Comparison of ENCODE assay signal across 12 cellular contexts in genomic region chr15:70327328-70328136, GRCh38.
DNase-seq lines count a peak whose midpoint lies in the region; ATAC-seq and TF ChIP-seq lines count a peak whose summit lies in the region.
"Had no signal": no experiment of that assay in that cellular context is flagged by ENCODE, and none has a peak within 500 bp of the region (broad histone marks: within the 10 kb centered on the region; RNA-seq: fewer than 3 reads in every experiment).

No MANE protein-coding gene starts in this region.

- H3K9me3 ChIP-seq in left ventricle myocardium inferior (replicated peaks), result peaks cover 5% of the 10 kb centered on the region
- H3K9me3 ChIP-seq in RWPE2 (ENCODE audit: severe bottlenecking), result no peaks in the 10 kb centered on the region
- no peaks in the 10 kb centered on the region for H3K9me3 ChIP-seq in aorta (ENCODE audit: control insufficient read depth, low read length)
- no peaks in the 10 kb centered on the region for H3K9me3 ChIP-seq in adrenal gland (replicated peaks in 1 of 3)
- H3K9me3 ChIP-seq: ovary, tibial nerve had no signal

- DNase-seq in Right ventricle myocardium inferior (ENCODE audit: missing footprints), result no peak
- DNase-seq in left ventricle myocardium inferior, result no peak
- no peak for DNase-seq in RWPE2 (ENCODE audit: low spot score)
- DNase-seq in germinal center (ENCODE audit: low spot score), result peak; percentile 49
- DNase-seq in aorta, result no peak
- DNase-seq in activated naive CD4-positive, alpha-beta T cell treated with anti-CD3 and anti-CD28 coated beads, Interleukin-2, amount 50 U/mL, for 16 hours, result no peak
- DNase-seq in adrenal gland, result no peak
- no peak for DNase-seq in SHP77 (lab: John Stamatoyannopoulos, UW)
- DNase-seq: T-helper 1 cell had no signal

- no peak for TF ChIP-seq POLR2A in adrenal gland (IDR thresholded peaks at IDR 0.05)

- H3K27ac ChIP-seq in left ventricle myocardium inferior (replicated peaks) (no peak overlapping the region), RWPE2 (ENCODE audit: poor library complexity, severe bottlenecking) (no peak overlapping the region), aorta (ENCODE audit: low read depth in 1 of 2, low read length in 2 of 2) (no peak overlapping the region), adrenal gland (peak overlapping the region in 2 of 5 donors; percentile 41 to 70)
- H3K27ac ChIP-seq: C4-2B, ovary had no signal

- H3K4me1 ChIP-seq in left ventricle myocardium inferior, result peaks cover 39% of the 10 kb centered on the region
- H3K4me1 ChIP-seq in RWPE2 (ENCODE audit: insufficient read depth, poor library complexity, severe bottlenecking), result peaks cover 28% of the 10 kb centered on the region
- no peaks in the 10 kb centered on the region for H3K4me1 ChIP-seq in aorta (ENCODE audit: control insufficient read depth in 1 of 2, insufficient read depth in 2 of 2, low read length in 2 of 2)
- H3K4me1 ChIP-seq in adrenal gland (replicated peaks in 1 of 2), result peaks cover 0 to 33% of the 10 kb centered on the region in 2 donors

- intact Hi-C loops in Right ventricle myocardium inferior (cut with DNase I), result no loop called here
- intact Hi-C loops in left ventricle myocardium inferior (cut with micrococcal nuclease), result no loop called here
- intact Hi-C loops in aorta (cut with DNase I), result no loop called here
- intact Hi-C loops in adrenal gland (cut with DNase I), result no loop called here

- WGBS in aorta, 2 donors, result 70 to 71% methylated on average over 5 of the region's 5 CpGs
- WGBS in adrenal gland, 4 donors, result 55 to 67% (median 59%) methylated on average over 5 of the region's 5 CpGs

- TF ChIP-seq CTCF in left ventricle myocardium inferior (IDR thresholded peaks at IDR 0.05; ENCODE audit: borderline replicate concordance), result no peak
- TF ChIP-seq CTCF in RWPE2 (IDR thresholded peaks at IDR 0.05; ENCODE audit: poor library complexity, severe bottlenecking), result no peak
- TF ChIP-seq CTCF in adrenal gland (IDR thresholded peaks at IDR 0.05), result no peak

- ATAC-seq in Right ventricle myocardium inferior, result peak; percentile 8
- peak; percentile 37 for ATAC-seq in RWPE2 (ENCODE audit: low read depth)
- peak; percentile 21 for ATAC-seq in aorta (ENCODE audit: low FRiP score)

- H3K4me3 ChIP-seq in left ventricle myocardium inferior (no peak overlapping the region), RWPE2 (ENCODE audit: severe bottlenecking) (no peak overlapping the region), aorta (ENCODE audit: low read length in 2 of 2) (no peak overlapping the region), adrenal gland (no peak overlapping the region)
- H3K4me3 ChIP-seq: ovary, tibial nerve had no signal

- H3K36me3 ChIP-seq in left ventricle myocardium inferior (no peaks in the 10 kb centered on the region), RWPE2 (ENCODE audit: low read depth) (no peaks in the 10 kb centered on the region), aorta (ENCODE audit: control insufficient read depth in 1 of 2, insufficient read depth in 2 of 2, low read length in 1 of 2) (no peaks in the 10 kb centered on the region), adrenal gland (replicated peaks in 1 of 2) (no peaks in the 10 kb centered on the region)
- H3K36me3 ChIP-seq: ovary, tibial nerve had no signal

- no peaks in the 10 kb centered on the region for H3K27me3 ChIP-seq in left ventricle myocardium inferior (ENCODE audit: low read depth)
- H3K27me3 ChIP-seq in RWPE2 (ENCODE audit: insufficient read depth, poor library complexity, severe bottlenecking), result no peaks in the 10 kb centered on the region
- no peaks in the 10 kb centered on the region for H3K27me3 ChIP-seq in aorta (ENCODE audit: control insufficient read depth in 1 of 2, insufficient read depth in 2 of 2, low read length in 1 of 2)
- H3K27me3 ChIP-seq in adrenal gland, result no peaks in the 10 kb centered on the region
- H3K27me3 ChIP-seq: ovary, tibial nerve had no signal
